In genomic region chr14:27002179-27002578, GRCh38 we compare ENCODE assay signal across 6 cellular contexts.
"Had no signal": no experiment of that assay in that cellular context is flagged by ENCODE, and none has a peak within 500 bp of the region (broad histone marks: within the 10 kb centered on the region; RNA-seq: fewer than 3 reads in every experiment).

No MANE protein-coding gene starts in this region.

- FAIRE-seq: H1, H54, HepG2 had no signal

- DNase-seq: H9, HCEC 1CT had no signal

- H3K4me2 ChIP-seq: GM23338 had no signal

- H2AFZ ChIP-seq: GM23338 had no signal

- ATAC-seq: GM23338, HepG2 had no signal

- H3K4me3 ChIP-seq: GM23338 had no signal
